Comparison of ENCODE assay signal across 9 cellular contexts in the genomic region with DNA sequence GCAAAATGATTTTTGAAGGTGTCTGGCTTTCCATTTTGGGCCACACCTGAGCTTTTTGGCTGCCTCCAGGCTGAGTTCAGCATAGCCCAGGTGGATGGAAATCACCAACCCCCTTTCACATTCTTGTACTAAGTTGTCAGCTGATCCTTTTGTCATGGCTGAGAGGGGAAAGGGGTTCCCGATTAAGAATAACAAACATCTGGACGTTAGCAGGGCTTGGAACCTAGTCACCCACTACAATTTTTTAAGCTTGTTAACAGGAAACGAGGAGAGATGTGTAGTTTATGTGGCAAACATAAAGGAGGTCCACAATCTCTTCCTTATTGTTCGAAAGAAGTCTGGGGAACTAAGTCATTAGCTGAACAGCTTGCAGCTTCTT. TPM values are rescaled to one million over a fixed set of nuclear protein-coding genes. Genes with fewer than 3 reads are reported as not detected.
A peak's percentile ranks its signal among the peaks of the same experiment; 100 is the strongest.
DNase-seq lines count a peak whose midpoint lies in the region; ATAC-seq and TF ChIP-seq lines count a peak whose summit lies in the region.
"Had no signal": no experiment of that assay in that cellular context is flagged by ENCODE, and none has a peak within 500 bp of the region (broad histone marks: within the 10 kb centered on the region; RNA-seq: fewer than 3 reads in every experiment).

No MANE protein-coding gene starts in this region.

- H3K27me3 Mint-ChIP-seq in HFFc6 (ENCODE audit: insufficient read depth), result peaks cover 33% of the 10 kb centered on the region

- TF ChIP-seq CTCF in HFFc6 (IDR thresholded peaks at IDR 0.05) (no peak), brain microvascular endothelial cell (IDR thresholded peaks at IDR 0.05; ENCODE audit: low read depth, low read length, missing control alignments) (no peak)

- in situ Hi-C loops in brain microvascular endothelial cell (cut with HindIII; ENCODE audit: low pct_ligation_motif_present, low sequenced_read_pairs), result loop anchor here (25.0 kb wide), 2 partner anchors 1048 to 1298 kb away; no protein-coding TSS in a partner anchor

- H3K4me3 ChIP-seq in brain microvascular endothelial cell (ENCODE audit: low read depth, low read length) (peak overlapping the region; percentile 79), subcutaneous abdominal adipose tissue (ENCODE audit: low read depth in 1 of 5, low read length in 5 of 5) (peak overlapping the region; percentile 69 to 96 (median 92))

- peaks cover 17% of the 10 kb centered on the region for H3K9me3 Mint-ChIP-seq in HFFc6

- peaks cover 10 to 64% (median 55%) of the 10 kb centered on the region in 5 donors for H3K4me1 ChIP-seq in subcutaneous abdominal adipose tissue (ENCODE audit: control insufficient read depth in 5 of 5, insufficient read depth in 5 of 5, low read length in 5 of 5)

- H3K4me3 Mint-ChIP-seq in HFFc6, result peak overlapping the region; percentile 94
- H3K4me3 Mint-ChIP-seq: T-helper 17 cell had no signal

- ATAC-seq in HG03342 (IDR thresholded peaks at IDR 0.05; ENCODE audit: unreplicated experiment), result no peak
- ATAC-seq: T-helper 17 cell had no signal

- DNase-seq in HFFc6 (no peak), brain microvascular endothelial cell (peak; percentile 0), left kidney (ENCODE audit: low read depth, low spot score) (peak; percentile 53), HK-2 (ENCODE audit: unreplicated experiment) (no peak), NCI-H69 (lab: John Stamatoyannopoulos, UW) (no peak)
- no peak for DNase-seq in stimulated activated CD4-positive, alpha-beta T cell treated with anti-CD3 and anti-CD28 coated beads, Interleukin-4, amount 100 ng/mL, for 4 hours
- DNase-seq: T-helper 17 cell had no signal

- H3K27ac ChIP-seq in brain microvascular endothelial cell, result peak overlapping the region; percentile 77
- H3K27ac ChIP-seq in subcutaneous abdominal adipose tissue (ENCODE audit: low read depth, low read length), result peak overlapping the region; percentile 90

- peak overlapping the region in 3 of 5 donors; percentile 53 to 80 (median 69) for H3K9ac ChIP-seq in subcutaneous abdominal adipose tissue (ENCODE audit: low read length in 5 of 5)

- H3K36me3 Mint-ChIP-seq in HFFc6 (ENCODE audit: low read depth), result peaks cover 89% of the 10 kb centered on the region

- H3K4me1 Mint-ChIP-seq in HFFc6 (ENCODE audit: low read depth), result peaks cover 31% of the 10 kb centered on the region

- H3K9me3 ChIP-seq in subcutaneous abdominal adipose tissue (ENCODE audit: control insufficient read depth in 5 of 5, low read length in 5 of 5), result no peaks in the 10 kb centered on the region

- H3K27me3 ChIP-seq in brain microvascular endothelial cell (replicated peaks) (no peaks in the 10 kb centered on the region), subcutaneous abdominal adipose tissue (ENCODE audit: control insufficient read depth in 5 of 5, insufficient read depth in 4 of 5, low read length in 5 of 5) (peaks cover 0 to 4% (median 0%) of the 10 kb centered on the region in 5 donors)

- peak overlapping the region; percentile 95 for H3K27ac Mint-ChIP-seq in HFFc6
- H3K27ac Mint-ChIP-seq: T-helper 17 cell had no signal

- peaks cover 79% of the 10 kb centered on the region for H3K36me3 ChIP-seq in brain microvascular endothelial cell (replicated peaks)
- peaks cover 0 to 21% (median 7%) of the 10 kb centered on the region in 5 donors for H3K36me3 ChIP-seq in subcutaneous abdominal adipose tissue (ENCODE audit: control insufficient read depth in 5 of 5, insufficient read depth in 5 of 5, low read length in 5 of 5)

RNA-seq across cellular contexts. Expression of a gene that starts 4.9 kb away (rescaled TPM):
- 100 to 1,000 TPM; 120 to 168 (median 142) TPM for total RNA-seq in HFFc6 (2021; fragmentation: NEBNext Ultra II Directional; extraction: Animal tissue kit (Norgen Biotek cat#: 25700))
- total RNA-seq: T-helper 17 cell had no signal

Comparison
In these comparisons a context has a peak if more than half of its experiments do, and no peak if none do; other contexts are left out.
1. DNase-seq: peak in brain microvascular endothelial cell (single experiment) and left kidney (single experiment); none in HFFc6 (single experiment), HK-2 (single experiment), stimulated activated CD4-positive, alpha-beta T cell treated with anti-CD3 and anti-CD28 coated beads, Interleukin-4, amount 100 ng/mL, for 4 hours (0 of 2) and NCI-H69 (single experiment).